In the genomic region with DNA sequence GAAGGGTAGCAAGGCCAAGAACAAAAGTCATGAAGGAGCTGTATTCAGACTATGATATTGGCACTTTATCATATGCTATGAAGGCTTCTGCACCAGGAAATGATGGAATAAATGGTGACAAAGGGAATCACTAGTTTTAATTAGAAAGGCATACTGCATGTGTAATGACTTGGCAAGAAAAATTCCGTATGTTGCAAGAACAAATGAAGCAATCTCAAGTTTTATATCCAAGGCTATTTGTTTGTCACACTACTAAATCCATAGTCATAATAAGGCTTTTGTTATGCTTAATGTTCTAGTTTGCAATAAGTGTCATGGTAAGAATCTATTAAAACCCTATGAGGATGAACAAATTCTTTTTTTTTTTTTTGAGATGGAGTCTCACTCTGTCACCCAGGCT, we compare ENCODE assay signal across 29 cellular contexts.
DNase-seq lines count a peak whose midpoint lies in the region; ATAC-seq and TF ChIP-seq lines count a peak whose summit lies in the region.
"Had no signal": no experiment of that assay in that cellular context is flagged by ENCODE, and none has a peak within 500 bp of the region (broad histone marks: within the 10 kb centered on the region; RNA-seq: fewer than 3 reads in every experiment).

No MANE protein-coding gene starts in this region.

- CTCF ChIA-PET in MCF 10A (lab: Yijun Ruan, JAX), result no interaction called here

- peak overlapping the region in 1 of 2 donors; percentile 71 for H3K4me3 Mint-ChIP-seq in CD14-positive monocyte
- H3K4me3 Mint-ChIP-seq in MCF 10A (ENCODE audit: unreplicated experiment), result no peak overlapping the region
- H3K4me3 Mint-ChIP-seq: activated T-helper 17 cell treated with anti-CD3 and anti-CD28 coated beads, Interleukin-2, amount 50 U/mL, for 72 hours; CD4-positive, alpha-beta T cell; immature natural killer cell; neural progenitor cell; T-cell had no signal

- H3K4me1 Mint-ChIP-seq in CD14-positive monocyte (peaks cover 17% of the 10 kb centered on the region), MCF 10A (ENCODE audit: insufficient read depth, unreplicated experiment) (peaks cover 6% of the 10 kb centered on the region)
- H3K4me1 Mint-ChIP-seq: activated T-helper 17 cell treated with anti-CD3 and anti-CD28 coated beads, Interleukin-2, amount 50 U/mL, for 72 hours; immature natural killer cell; neural progenitor cell; T-cell had no signal

- H3K9me3 Mint-ChIP-seq in CD14-positive monocyte, result peaks cover 8 to 38% (median 28%) of the 10 kb centered on the region in 7 donors
- peaks cover 6% of the 10 kb centered on the region for H3K9me3 Mint-ChIP-seq in MCF 10A (ENCODE audit: unreplicated experiment)
- H3K9me3 Mint-ChIP-seq: activated T-helper 17 cell treated with anti-CD3 and anti-CD28 coated beads, Interleukin-2, amount 50 U/mL, for 72 hours; CD4-positive, alpha-beta T cell had no signal

- ATAC-seq in HG03520 (IDR thresholded peaks at IDR 0.05; ENCODE audit: unreplicated experiment), result no peak
- ATAC-seq in sciatic nerve, result no peak
- ATAC-seq: activated T-helper 17 cell treated with anti-CD3 and anti-CD28 coated beads, Interleukin-2, amount 50 U/mL, for 72 hours; foreskin keratinocyte; T-cell had no signal

- no peak for TF ChIP-seq CTCF in CD14-positive monocyte (IDR thresholded peaks at IDR 0.05)
- TF ChIP-seq CTCF in MCF 10A (IDR thresholded peaks at IDR 0.05; ENCODE audit: unreplicated experiment), result no peak

- no TSS peak for BruUV-seq in MCF 10A (replicated peaks; lab: Mats Ljungman, UMichigan)

- POLR2A ChIA-PET in MCF 10A (lab: Yijun Ruan, JAX), result no interaction called here

- H3K27me3 Mint-ChIP-seq in CD14-positive monocyte (ENCODE audit: low read depth in 3 of 3) (peaks cover 0 to 2% (median 0%) of the 10 kb centered on the region in 3 donors), MCF 10A (ENCODE audit: insufficient read depth, unreplicated experiment) (no peaks in the 10 kb centered on the region)
- H3K27me3 Mint-ChIP-seq: CD4-positive, alpha-beta T cell had no signal

- peaks cover 1 to 9% of the 10 kb centered on the region in 2 donors for H3K36me3 Mint-ChIP-seq in CD14-positive monocyte
- no peaks in the 10 kb centered on the region for H3K36me3 Mint-ChIP-seq in MCF 10A (ENCODE audit: insufficient read depth, unreplicated experiment)
- H3K36me3 Mint-ChIP-seq: immature natural killer cell, neural progenitor cell, T-cell had no signal

- H3K27ac Mint-ChIP-seq in CD14-positive monocyte (peak overlapping the region; percentile 82 to 94 (median 89)), MCF 10A (ENCODE audit: low read depth, unreplicated experiment) (no peak overlapping the region)
- H3K27ac Mint-ChIP-seq: activated T-helper 17 cell treated with anti-CD3 and anti-CD28 coated beads, Interleukin-2, amount 50 U/mL, for 72 hours; CD4-positive, alpha-beta T cell; immature natural killer cell; neural progenitor cell; T-cell had no signal

- peak; percentile 49 for DNase-seq in AG08395 (ENCODE audit: low spot score)
- no peak for DNase-seq in CD14-positive monocyte (ENCODE audit: low spot score)
- peak; percentile 52 for DNase-seq in MCF 10A (ENCODE audit: unreplicated experiment)
- DNase-seq in fibroblast of peridontal ligament (ENCODE audit: extremely low read depth), result peak; percentile 46
- DNase-seq in 8988T, result no peak
- no peak for DNase-seq in DMS53 (lab: John Stamatoyannopoulos, UW)
- no peak for DNase-seq in sciatic nerve (ENCODE audit: low spot score)
- DNase-seq: activated CD4-positive, alpha-beta T cell treated with anti-CD3 and anti-CD28 coated beads, Interleukin-2, amount 50 U/mL, for 4 hours; activated CD4-positive, CD25-positive, alpha-beta regulatory T cell; activated CD8-positive, alpha-beta memory T cell treated with anti-CD3 and anti-CD28 coated beads, Interleukin-2, amount 50 U/mL, for 4 hours; activated naive CD4-positive, alpha-beta T cell treated with anti-CD3 and anti-CD28 coated beads, Interleukin-2, amount 50 U/mL, for 16 hours; caudate nucleus; CD4-positive, alpha-beta T cell; EL; foreskin keratinocyte; hippocampal formation; immature natural killer cell; mesendoderm; NCI-H1092 treated with DMSO at 0.1 percent for 48 hours; NCI-H2029; NCI-H526; posterior cingulate gyrus; SJCRH30; stimulated activated CD4-positive, alpha-beta T cell treated with anti-CD3 and anti-CD28 coated beads, Interleukin-15, amount 100 ng/mL, for 24 hours; stimulated activated naive CD4-positive, alpha-beta T cell; T-cell had no signal

- intact Hi-C loops in CD14-positive monocyte (cut with micrococcal nuclease), result no loop called here
- intact Hi-C loops in MCF 10A (cut with micrococcal nuclease), result no loop called here
- intact Hi-C loops in sciatic nerve (cut with DNase I), result no loop called here

Comparison
In these comparisons a context has a peak if more than half of its experiments do, and no peak if none do; other contexts are left out.
1. DNase-seq: peak in AG08395 (single experiment), MCF 10A (single experiment) and fibroblast of peridontal ligament (single experiment); none in CD14-positive monocyte (single experiment), 8988T (single experiment), DMS53 (single experiment) and sciatic nerve (single experiment).